ENCODE assay signal across 10 cellular contexts in the genomic region with DNA sequence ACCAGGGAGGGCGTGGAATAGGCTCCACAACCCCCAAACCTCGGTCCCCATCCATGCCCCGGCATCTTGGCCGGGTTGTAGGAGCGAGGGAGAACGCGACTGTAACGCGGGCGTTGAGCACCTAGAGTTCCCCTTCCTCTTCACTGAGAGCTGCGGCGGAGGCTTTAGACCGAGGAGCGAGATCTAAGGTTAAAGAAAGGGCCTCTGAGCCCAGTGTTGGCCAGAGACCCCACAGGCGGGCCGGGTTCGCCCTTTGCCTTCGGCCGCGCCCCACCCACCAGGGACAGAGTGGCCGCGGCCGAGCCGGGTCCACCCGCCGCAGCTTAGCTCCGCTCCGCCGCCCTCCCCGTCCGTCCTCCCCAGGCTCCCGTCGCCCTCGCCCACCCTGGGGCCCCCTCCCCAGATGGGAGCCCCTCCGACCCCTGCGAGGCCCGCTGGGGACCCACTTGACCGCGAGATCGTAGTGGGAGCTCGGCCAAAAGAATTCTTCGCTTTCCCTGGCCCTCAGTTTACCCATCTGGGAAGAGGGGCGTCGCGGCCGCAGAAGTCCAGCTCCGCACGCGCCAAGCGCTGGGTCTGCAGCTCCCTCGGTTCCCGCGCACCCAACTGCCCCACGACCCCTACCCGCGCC. TPM values are rescaled to one million over a fixed set of nuclear protein-coding genes. Genes with fewer than 3 reads are reported as not detected.
DNase-seq lines count a peak whose midpoint lies in the region; ATAC-seq and TF ChIP-seq lines count a peak whose summit lies in the region.
"Had no signal": no experiment of that assay in that cellular context is flagged by ENCODE, and none has a peak within 500 bp of the region (broad histone marks: within the 10 kb centered on the region; RNA-seq: fewer than 3 reads in every experiment).

No MANE protein-coding gene starts in this region.

- H3K27ac ChIP-seq in IMR-90 (ENCODE audit: insufficient read depth, low read length), result 0 out of 2 replicates have a peak overlapping the region, but pooled peaks have one; percentile 6
- H3K27ac ChIP-seq in naive thymus-derived CD4-positive, alpha-beta T cell (ENCODE audit: low read depth, low read length), result no peak overlapping the region

- peaks cover 5% of the 10 kb centered on the region; the same call in 1 of the 2 replicates for H4K20me1 ChIP-seq in IMR-90 (ENCODE audit: insufficient read depth, low read length)

- H4K8ac ChIP-seq in IMR-90 (ENCODE audit: low read depth in 2 of 2, low read length in 2 of 2), result peak overlapping the region; percentile 56 to 58; a peak in 3 of 4 replicates

- no peak overlapping the region for H2BK5ac ChIP-seq in IMR-90 (ENCODE audit: low read depth, low read length, poor library complexity, severe bottlenecking)

- no peaks in the 10 kb centered on the region for H3K36me3 Mint-ChIP-seq in effector memory CD8-positive, alpha-beta T cell (ENCODE audit: insufficient read depth)
- H3K36me3 Mint-ChIP-seq in naive thymus-derived CD4-positive, alpha-beta T cell, result peaks cover 0 to 6% (median 4%) of the 10 kb centered on the region in 5 donors

- H3K27me3 Mint-ChIP-seq in effector memory CD8-positive, alpha-beta T cell, result peaks cover 29 to 87% of the 10 kb centered on the region in 2 donors
- peaks cover 34 to 62% (median 43%) of the 10 kb centered on the region in 5 donors for H3K27me3 Mint-ChIP-seq in naive thymus-derived CD4-positive, alpha-beta T cell

- H3K9ac ChIP-seq in IMR-90 (ENCODE audit: low read depth, low read length), result peak overlapping the region; percentile 24; the same call in 1 of the 2 replicates

- H2AK9ac ChIP-seq in IMR-90 (replicated peaks; ENCODE audit: low read depth, low read length, poor library complexity), result peak overlapping the region; percentile 90

- no peaks in the 10 kb centered on the region for H3K27me3 ChIP-seq in IMR-90 (ENCODE audit: control insufficient read depth, insufficient read depth, low read length)
- peaks cover 0 to 4% of the 10 kb centered on the region in 2 donors for H3K27me3 ChIP-seq in naive thymus-derived CD4-positive, alpha-beta T cell (ENCODE audit: control insufficient read depth in 2 of 2, insufficient read depth in 2 of 2, low read length in 2 of 2)

- H3K27ac Mint-ChIP-seq in effector memory CD8-positive, alpha-beta T cell, result no peak overlapping the region
- H3K27ac Mint-ChIP-seq in naive thymus-derived CD4-positive, alpha-beta T cell, result no peak overlapping the region
- H3K27ac Mint-ChIP-seq: brain had no signal

- H3K79me1 ChIP-seq in IMR-90 (ENCODE audit: low read depth in 1 of 2, low read length in 2 of 2), result peaks cover 0 to 47% of the 10 kb centered on the region in 2 experiments; a peak in 3 of 4 replicates

- H3K23ac ChIP-seq in IMR-90 (ENCODE audit: low read depth, low read length), result peak overlapping the region; percentile 56; the same call in 1 of the 2 replicates

- H3K14ac ChIP-seq in IMR-90 (replicated peaks; ENCODE audit: low read depth, low read length), result peak overlapping the region; percentile 89

- peaks cover 4 to 8% of the 10 kb centered on the region in 2 donors for H3K4me1 Mint-ChIP-seq in effector memory CD8-positive, alpha-beta T cell (ENCODE audit: low read depth in 2 of 2)
- H3K4me1 Mint-ChIP-seq in naive thymus-derived CD4-positive, alpha-beta T cell, result peaks cover 0 to 10% (median 9%) of the 10 kb centered on the region in 7 donors
- H3K4me1 Mint-ChIP-seq: brain had no signal

- peak overlapping the region; percentile 69 for H3K4ac ChIP-seq in IMR-90 (ENCODE audit: low read depth, low read length)

- CTCF ChIA-PET in IMR-90 (lab: Yijun Ruan, JAX), result no interaction called here
- CTCF ChIA-PET in naive thymus-derived CD4-positive, alpha-beta T cell (lab: Charles Lee), result no interaction called here

- POLR2A ChIA-PET in IMR-90 (lab: Charles Lee; ENCODE audit: unreplicated experiment), result no interaction called here
- POLR2A ChIA-PET in naive thymus-derived CD4-positive, alpha-beta T cell (lab: Charles Lee), result no interaction called here

- peak overlapping the region; percentile 49; the same call in 1 of the 2 replicates for H2AK5ac ChIP-seq in IMR-90 (ENCODE audit: low read depth, low read length)

- peak overlapping the region; percentile 43 to 84 for H3K4me3 Mint-ChIP-seq in effector memory CD8-positive, alpha-beta T cell
- H3K4me3 Mint-ChIP-seq in naive thymus-derived CD4-positive, alpha-beta T cell, result peak overlapping the region; percentile 59 to 84 (median 73)

- ATAC-seq in IMR-90 (ENCODE audit: low read depth) (peak; percentile 19), HG02981 (IDR thresholded peaks at IDR 0.05; ENCODE audit: unreplicated experiment) (no peak), HG03159 (IDR thresholded peaks at IDR 0.05; ENCODE audit: unreplicated experiment) (no peak)
- no peak for ATAC-seq in effector memory CD8-positive, alpha-beta T cell (replicated peaks)
- ATAC-seq in naive thymus-derived CD4-positive, alpha-beta T cell, result peak; percentile 46
- ATAC-seq: GM12878 had no signal

- dilution Hi-C loops in IMR-90 (cut with HindIII; ENCODE audit: low sequenced_read_pairs, unreplicated experiment), result no loop called here

- no peaks in the 10 kb centered on the region for H3K9me3 Mint-ChIP-seq in effector memory CD8-positive, alpha-beta T cell
- peaks cover 0 to 14% (median 6%) of the 10 kb centered on the region in 11 donors for H3K9me3 Mint-ChIP-seq in naive thymus-derived CD4-positive, alpha-beta T cell

- peak overlapping the region; percentile 26; the same call in 1 of the 3 replicates for H2BK15ac ChIP-seq in IMR-90 (ENCODE audit: low read depth, low read length)

- peak overlapping the region; percentile 95 for H2AFZ ChIP-seq in IMR-90 (replicated peaks; ENCODE audit: low read length, poor library complexity)

- no peaks in the 10 kb centered on the region for H3K36me3 ChIP-seq in IMR-90 (ENCODE audit: control insufficient read depth, insufficient read depth, low read length)
- no peaks in the 10 kb centered on the region for H3K36me3 ChIP-seq in naive thymus-derived CD4-positive, alpha-beta T cell (ENCODE audit: control insufficient read depth in 2 of 3, insufficient read depth in 3 of 3, low read length in 3 of 3)

- no TSS peak for BruUV-seq in IMR-90 (replicated peaks; lab: Mats Ljungman, UMichigan)

- no peak for TF ChIP-seq RAD21 in IMR-90 (IDR thresholded peaks at IDR 0.05; ENCODE audit: low read length)

- no peak overlapping the region; the same call in none of the 2 replicates for H4K91ac ChIP-seq in IMR-90 (ENCODE audit: insufficient read depth, low read depth, low read length)

- H3K9me3 ChIP-seq in IMR-90 (ENCODE audit: control insufficient read depth, insufficient read depth, low read length), result peaks cover 3% of the 10 kb centered on the region
- H3K9me3 ChIP-seq in naive thymus-derived CD4-positive, alpha-beta T cell (ENCODE audit: control insufficient read depth in 2 of 3, low read length in 3 of 3), result no peaks in the 10 kb centered on the region

- H4K5ac ChIP-seq in IMR-90 (ENCODE audit: low read depth, low read length), result no peak overlapping the region

- peaks cover 25% of the 10 kb centered on the region for H3K9me1 ChIP-seq in IMR-90 (ENCODE audit: insufficient read depth, low read length)

- no peak for TF ChIP-seq POLR2A in IMR-90 (IDR thresholded peaks at IDR 0.05; ENCODE audit: low read depth, low read length)

- no peak overlapping the region for H2BK20ac ChIP-seq in IMR-90 (ENCODE audit: low read depth, low read length)

- no peak for TF ChIP-seq CTCF in AG10803 (conservative IDR thresholded peaks at IDR 0.05; ENCODE audit: low read length)
- TF ChIP-seq CTCF in IMR-90 (conservative IDR thresholded peaks at IDR 0.05; ENCODE audit: low read depth, low read length), result no peak

- intact Hi-C loops in IMR-90 (cut with micrococcal nuclease), result loop anchor here (2.0 kb wide), 1 partner anchor 61 kb away; no protein-coding TSS in a partner anchor
- intact Hi-C loops in naive thymus-derived CD4-positive, alpha-beta T cell (cut with micrococcal nuclease), result no loop called here

- peak overlapping the region; percentile 84 for H3K4me3 ChIP-seq in AG10803 (ENCODE audit: low read length)
- peak overlapping the region; percentile 58 for H3K4me3 ChIP-seq in IMR-90 (ENCODE audit: insufficient read depth, low read depth, low read length)
- H3K4me3 ChIP-seq in naive thymus-derived CD4-positive, alpha-beta T cell (ENCODE audit: low read length), result no peak overlapping the region
- H3K4me3 ChIP-seq: GM12878 had no signal

- peak overlapping the region; percentile 65 for H3K4me2 ChIP-seq in IMR-90 (ENCODE audit: low read depth, low read length)

- H3K18ac ChIP-seq in IMR-90 (ENCODE audit: low read depth, low read length), result no peak overlapping the region; the same call in 1 of the 2 replicates

- in situ Hi-C loops in IMR-90 (cut with MboI; ENCODE audit: low sequenced_read_pairs), result no loop called here

- no peak overlapping the region for H3K56ac ChIP-seq in IMR-90 (ENCODE audit: extremely low read depth, insufficient read depth, low read length)

- H3K4me1 ChIP-seq in IMR-90 (ENCODE audit: control insufficient read depth, insufficient read depth, low read length), result peaks cover 17% of the 10 kb centered on the region
- H3K4me1 ChIP-seq in naive thymus-derived CD4-positive, alpha-beta T cell (ENCODE audit: control insufficient read depth in 2 of 2, insufficient read depth in 2 of 2, low read length in 2 of 2), result no peaks in the 10 kb centered on the region

- H2BK120ac ChIP-seq in IMR-90 (ENCODE audit: low read depth, low read length), result peak overlapping the region; percentile 47; the same call in 1 of the 2 replicates

- no peak for DNase-seq in AG10803 (ENCODE audit: low read depth)
- DNase-seq in IMR-90, result no peak
- DNase-seq in effector memory CD8-positive, alpha-beta T cell, result no peak
- DNase-seq in naive thymus-derived CD4-positive, alpha-beta T cell, result peak in 2 of 9 donors; percentile 7 to 17
- DNase-seq in inferior parietal cortex (ENCODE audit: extremely low spot score), result no peak
- DNase-seq in iPS-NIHi11 (ENCODE audit: low spot score), result no peak

- 23% methylated on average over 32 of the region's 56 CpGs; no CpG with 5 or more reads in 1 of the 2 experiments for WGBS in IMR-90 (ENCODE audit: extremely low coverage in 2 of 2, insufficient read length in 1 of 2), 2 experiments

TF ChIP-seq in IMR-90, 13 proteins besides CTCF, POLR2A, EP300 and RAD21 (continues in another document):
- TF ChIP-seq MAZ (IDR thresholded peaks at IDR 0.05; ENCODE audit: borderline replicate concordance, low read depth, low read length), result no peak

RNA-seq across cellular contexts. Expression of a gene that starts 0.4 kb away (rescaled TPM):
- total RNA-seq in IMR-90 (2012; rRNA removed), result 8.4 and 8.6 TPM in 2 replicates
- 40.4 and 47.0 TPM in 2 replicates for polyA plus RNA-seq in IMR-90 (2012; rRNA removed)
- 50.7 and 52.3 TPM in 2 replicates for polyA plus RNA-seq in IMR-90 (2012; cell fraction: cytosol; rRNA removed)
- 95.5 and 110 TPM in 2 replicates for polyA plus RNA-seq in IMR-90 (2012; cell fraction: nucleus; rRNA removed; ENCODE audit: low replicate concordance)
- 100 to 1,000 TPM in 1 of 5 experiments, 10 to 100 TPM in 1, 1 to 10 TPM in 3; 1.9 to 123 (median 2.7) TPM for total RNA-seq in naive thymus-derived CD4-positive, alpha-beta T cell
- polyA plus RNA-seq in naive thymus-derived CD4-positive, alpha-beta T cell, result under 1 TPM in 1 of 2 donors, not detected in 1; 0.12 TPM

RNA-seq across cellular contexts. Expression of a gene that starts 38.1 kb away (rescaled TPM):
- total RNA-seq in IMR-90 (2012; rRNA removed), result 0.18 and 0.28 TPM in 2 replicates
- 0.32 and 0.34 TPM in 2 replicates for polyA plus RNA-seq in IMR-90 (2012; rRNA removed)
- polyA plus RNA-seq in IMR-90 (2012; cell fraction: cytosol; rRNA removed), result 0.26 and 0.43 TPM in 2 replicates
- polyA plus RNA-seq in IMR-90 (2012; cell fraction: nucleus; rRNA removed; ENCODE audit: low replicate concordance), result 0.13 and 0.34 TPM in 2 replicates
- total RNA-seq in naive thymus-derived CD4-positive, alpha-beta T cell, result not detected
- not detected for polyA plus RNA-seq in naive thymus-derived CD4-positive, alpha-beta T cell
- total RNA-seq: GM12878 had no signal

Comparison
In these comparisons a context has a peak if more than half of its experiments do, and no peak if none do; other contexts are left out.
1. ATAC-seq: peak in IMR-90 (single experiment) and naive thymus-derived CD4-positive, alpha-beta T cell (single experiment); none in effector memory CD8-positive, alpha-beta T cell (single experiment), HG02981 (single experiment) and HG03159 (single experiment).